ENCODE assay signal across 28 cellular contexts in the genomic region with DNA sequence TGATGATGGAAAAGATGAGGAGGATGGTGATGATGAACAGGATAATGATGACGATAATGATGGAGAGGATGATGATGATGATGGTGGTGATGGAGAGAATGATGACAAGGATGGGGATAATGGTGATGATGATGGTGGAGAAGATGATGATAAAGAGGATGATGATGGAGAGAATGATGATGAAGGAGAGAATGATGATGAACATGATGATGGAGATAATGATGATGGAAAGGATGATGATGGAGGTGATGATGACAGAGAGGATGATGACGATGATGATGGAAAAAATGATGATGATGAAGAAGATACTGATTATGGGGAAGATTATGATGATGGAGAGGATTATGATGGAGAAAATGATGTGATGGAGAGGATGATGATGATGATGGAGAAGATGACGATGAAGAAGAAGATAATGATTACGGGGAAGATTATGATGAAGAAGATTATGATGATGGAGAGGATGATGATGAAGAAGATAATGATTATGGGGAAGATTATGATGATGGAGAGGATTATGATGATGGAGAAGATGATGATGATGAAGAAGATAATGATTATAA.
"Had no signal": no experiment of that assay in that cellular context is flagged by ENCODE, and none has a peak within 500 bp of the region (broad histone marks: within the 10 kb centered on the region; RNA-seq: fewer than 3 reads in every experiment).

No MANE protein-coding gene starts in this region.

- H3K27ac ChIP-seq: ascending aorta, breast epithelium, cardiac muscle cell, colonic mucosa, epithelial cell of prostate, esophagus squamous epithelium, gastroesophageal sphincter, heart right ventricle had no signal

- H3K4me3 Mint-ChIP-seq: activated CD4-positive, alpha-beta memory T cell treated with anti-CD3 and anti-CD28 coated beads for 36 hours; activated CD4-positive, alpha-beta T cell treated with anti-CD3 and anti-CD28 coated beads for 36 hours; activated CD4-positive, alpha-beta T cell treated with anti-CD3 and anti-CD28 coated beads, Interleukin-2, amount 10 ng/mL, durations not matched to agents 24 days and 14 days; activated naive CD4-positive, alpha-beta T cell treated with anti-CD3 and anti-CD28 coated beads, Interleukin-2, amount 10 ng/mL, durations not matched to agents 7 days and 5 days; activated naive CD8-positive, alpha-beta T cell treated with anti-CD3 and anti-CD28 coated beads, Interleukin-2, amount 10 ng/mL, durations not matched to agents 7 days and 5 days; activated T-helper 1 cell treated with anti-CD3 and anti-CD28 coated beads, Interleukin-12 subunit alpha, Interleukin-12 subunit beta, Interleukin-2, Interleukin-4 antibody, amounts not matched to agents 30 ng/mL and 10 ng/mL and 1 ng/mL, durations not matched to agents 14 hours and 24 hours and 36 hours; brain had no signal

- H3K27me3 ChIP-seq: ascending aorta, cardiac muscle cell, colonic mucosa had no signal

- FAIRE-seq: endometrium, endothelial cell of umbilical vein had no signal

- DNase-seq: activated CD4-positive, alpha-beta memory T cell treated with anti-CD3 and anti-CD28 coated beads for 36 hours; activated CD4-positive, alpha-beta T cell treated with anti-CD3 and anti-CD28 coated beads for 36 hours; activated CD4-positive, alpha-beta T cell treated with anti-CD3 and anti-CD28 coated beads, Interleukin-2, amount 10 ng/mL, durations not matched to agents 24 days and 14 days; activated CD4-positive, CD25-positive, alpha-beta regulatory T cell; activated CD8-positive, alpha-beta memory T cell treated with anti-CD3 and anti-CD28 coated beads for 24 hours; activated naive CD4-positive, alpha-beta T cell treated with anti-CD3 and anti-CD28 coated beads, Interleukin-2, amount 10 ng/mL, durations not matched to agents 7 days and 5 days; activated naive CD8-positive, alpha-beta T cell treated with anti-CD3 and anti-CD28 coated beads, Interleukin-2, amount 10 ng/mL, durations not matched to agents 7 days and 5 days; activated T-cell treated with anti-CD3 and anti-CD28 coated beads, Interleukin-2, amount 50 U/mL, for 1 hour; activated T-cell treated with anti-CD3 and anti-CD28 coated beads, Interleukin-2, amount 50 U/mL, for 48 hours; central memory CD4-positive, alpha-beta T cell; cerebellar nuclear complex; colonic mucosa; effector CD8-positive, alpha-beta T cell; esophagus squamous epithelium; foreskin melanocyte; heart right ventricle; T-helper 2 cell had no signal

- H3K9me3 ChIP-seq: ascending aorta, breast epithelium, colonic mucosa, esophagus squamous epithelium, gastroesophageal sphincter, heart right ventricle had no signal

- H3K36me3 ChIP-seq: ascending aorta, breast epithelium, cardiac muscle cell, colonic mucosa, esophagus squamous epithelium, gastroesophageal sphincter, heart right ventricle had no signal

- H3K4me3 ChIP-seq: ascending aorta, breast epithelium, cardiac muscle cell, colonic mucosa, esophagus squamous epithelium, gastroesophageal sphincter, heart right ventricle had no signal

- H3K4me1 ChIP-seq: ascending aorta, breast epithelium, colonic mucosa had no signal

- H3K4me1 Mint-ChIP-seq: activated CD4-positive, alpha-beta T cell treated with anti-CD3 and anti-CD28 coated beads for 36 hours; activated CD4-positive, alpha-beta T cell treated with anti-CD3 and anti-CD28 coated beads, Interleukin-2, amount 10 ng/mL, durations not matched to agents 24 days and 14 days; activated naive CD4-positive, alpha-beta T cell treated with anti-CD3 and anti-CD28 coated beads, Interleukin-2, amount 10 ng/mL, durations not matched to agents 7 days and 5 days; activated naive CD8-positive, alpha-beta T cell treated with anti-CD3 and anti-CD28 coated beads, Interleukin-2, amount 10 ng/mL, durations not matched to agents 7 days and 5 days had no signal

- H3K36me3 Mint-ChIP-seq: activated CD4-positive, alpha-beta memory T cell treated with anti-CD3 and anti-CD28 coated beads for 36 hours; activated naive CD4-positive, alpha-beta T cell treated with anti-CD3 and anti-CD28 coated beads, Interleukin-2, amount 10 ng/mL, durations not matched to agents 7 days and 5 days; activated naive CD4-positive, alpha-beta T cell treated with anti-CD3 and anti-CD28 coated beads, Interleukin-2, amount 50 U/mL, for 72 hours; activated naive CD8-positive, alpha-beta T cell treated with anti-CD3 and anti-CD28 coated beads, Interleukin-2, amount 10 ng/mL, durations not matched to agents 7 days and 5 days; brain had no signal

- H3K27ac Mint-ChIP-seq: activated CD4-positive, alpha-beta memory T cell treated with anti-CD3 and anti-CD28 coated beads for 36 hours; activated CD4-positive, alpha-beta T cell treated with anti-CD3 and anti-CD28 coated beads for 36 hours; activated CD4-positive, alpha-beta T cell treated with anti-CD3 and anti-CD28 coated beads, Interleukin-2, amount 10 ng/mL, durations not matched to agents 24 days and 14 days; activated naive CD4-positive, alpha-beta T cell treated with anti-CD3 and anti-CD28 coated beads, Interleukin-2, amount 10 ng/mL, durations not matched to agents 7 days and 5 days; activated naive CD4-positive, alpha-beta T cell treated with anti-CD3 and anti-CD28 coated beads, Interleukin-2, amount 50 U/mL, for 72 hours; activated naive CD8-positive, alpha-beta T cell treated with anti-CD3 and anti-CD28 coated beads, Interleukin-2, amount 10 ng/mL, durations not matched to agents 7 days and 5 days; activated T-helper 1 cell treated with anti-CD3 and anti-CD28 coated beads, Interleukin-12 subunit alpha, Interleukin-12 subunit beta, Interleukin-2, Interleukin-4 antibody, amounts not matched to agents 30 ng/mL and 10 ng/mL and 1 ng/mL, durations not matched to agents 14 hours and 24 hours and 36 hours; activated T-helper 2 cell treated with anti-CD3 and anti-CD28 coated beads, Interferon-gamma antibody, Interleukin-2, Interleukin-4, amounts not matched to agents 10 μg/mL and 5 μg/mL and 100 μg/mL, durations not matched to agents 14 hours and 24 hours and 36 hours; brain had no signal

- H3K9me3 Mint-ChIP-seq: activated CD4-positive, alpha-beta memory T cell treated with anti-CD3 and anti-CD28 coated beads for 36 hours; activated CD4-positive, alpha-beta T cell treated with anti-CD3 and anti-CD28 coated beads, Interleukin-2, amount 10 ng/mL, durations not matched to agents 24 days and 14 days; activated naive CD4-positive, alpha-beta T cell treated with anti-CD3 and anti-CD28 coated beads, Interleukin-2, amount 10 ng/mL, durations not matched to agents 7 days and 5 days; activated naive CD4-positive, alpha-beta T cell treated with anti-CD3 and anti-CD28 coated beads, Interleukin-2, amount 50 U/mL, for 72 hours; activated naive CD8-positive, alpha-beta T cell treated with anti-CD3 and anti-CD28 coated beads, Interleukin-2, amount 10 ng/mL, durations not matched to agents 7 days and 5 days; activated T-helper 1 cell treated with anti-CD3 and anti-CD28 coated beads, Interleukin-12 subunit alpha, Interleukin-12 subunit beta, Interleukin-2, Interleukin-4 antibody, amounts not matched to agents 30 ng/mL and 10 ng/mL and 1 ng/mL, durations not matched to agents 14 hours and 24 hours and 36 hours; activated T-helper 2 cell treated with anti-CD3 and anti-CD28 coated beads, Interferon-gamma antibody, Interleukin-2, Interleukin-4, amounts not matched to agents 10 μg/mL and 5 μg/mL and 100 μg/mL, durations not matched to agents 14 hours and 24 hours and 36 hours had no signal

- ATAC-seq: activated CD4-positive, alpha-beta T cell treated with anti-CD3 and anti-CD28 coated beads for 36 hours; activated naive CD4-positive, alpha-beta T cell treated with anti-CD3 and anti-CD28 coated beads, Interleukin-2, amount 50 U/mL, for 72 hours; gastroesophageal sphincter; heart right ventricle had no signal
